8 cellular contexts compared by ENCODE assay signal in genomic region chr12:48813464-48814312, GRCh38. TPM values are rescaled to one million over a fixed set of nuclear protein-coding genes. Genes with fewer than 3 reads are reported as not detected.
DNase-seq lines count a peak whose midpoint lies in the region; ATAC-seq and TF ChIP-seq lines count a peak whose summit lies in the region.

No MANE protein-coding gene starts in this region.

- ATAC-seq in T-cell (replicated peaks in 1 of 4) (no peak), foreskin keratinocyte (no peak), GM18502 (IDR thresholded peaks at IDR 0.05; ENCODE audit: poor library complexity, unreplicated experiment) (no peak), HG02870 (IDR thresholded peaks at IDR 0.05; ENCODE audit: unreplicated experiment) (no peak)

- peak overlapping the region; percentile 87 for H3K4me3 ChIP-seq in GM12865 (ENCODE audit: low read depth, low read length)
- H3K4me3 ChIP-seq in retinal pigment epithelial cell (ENCODE audit: low read length), result peak overlapping the region; percentile 65

- DNase-seq in GM12865 (ENCODE audit: low read depth) (no peak), T-cell (no peak), foreskin keratinocyte (no peak), retinal pigment epithelial cell (ENCODE audit: low read depth) (no peak), GM13977 (ENCODE audit: low spot score) (no peak)
- DNase-seq in stimulated activated CD4-positive, alpha-beta T cell treated with anti-CD3 and anti-CD28 coated beads, Interleukin-4, amount 100 ng/mL, for 4 hours, result no peak

- H3K4me3 Mint-ChIP-seq in T-cell, result peak overlapping the region; percentile 84 to 91 (median 89)

- TF ChIP-seq CTCF in GM12865 (IDR thresholded peaks at IDR 0.05; ENCODE audit: insufficient read depth, low read depth, low read length, missing control alignments) (no peak), foreskin keratinocyte (conservative IDR thresholded peaks at IDR 0.05) (peak; percentile 2), retinal pigment epithelial cell (conservative IDR thresholded peaks at IDR 0.05; ENCODE audit: low read depth, low read length) (peak; percentile 15), GM13977 (IDR thresholded peaks at IDR 0.05; ENCODE audit: extremely low read depth, insufficient read depth, missing control alignments) (no peak)

- H3K27ac Mint-ChIP-seq in T-cell, result peak overlapping the region; percentile 78

- POLR2A ChIA-PET in T-cell (lab: Charles Lee), result no interaction called here

- no peaks in the 10 kb centered on the region for H3K4me1 ChIP-seq in foreskin keratinocyte

- H3K27me3 ChIP-seq in foreskin keratinocyte, result no peaks in the 10 kb centered on the region

- CTCF ChIA-PET in T-cell (lab: Charles Lee), result no interaction called here

- in situ Hi-C loops in GM13977 (cut with MboI; ENCODE audit: low pct_unique_long_range_greater_than_20kb, low sequenced_read_pairs, unreplicated experiment), result no loop called here

- H3K27me3 Mint-ChIP-seq in T-cell, result peaks cover 0 to 4% of the 10 kb centered on the region in 2 donors

- H3K4me1 Mint-ChIP-seq in T-cell, result peaks cover 25 to 36% (median 29%) of the 10 kb centered on the region in 3 donors

- H3K27ac ChIP-seq in foreskin keratinocyte, result peak overlapping the region; percentile 48

- H3K36me3 Mint-ChIP-seq in T-cell, result no peaks in the 10 kb centered on the region

- H3K9me3 Mint-ChIP-seq in T-cell, result no peaks in the 10 kb centered on the region

RNA-seq across cellular contexts. Expression of gene CACNB3, which starts 4.6 kb away (rescaled TPM):
- total RNA-seq in T-cell, result 10 to 100 TPM in 2 of 5 donors, 1 to 10 TPM in 3; 4.3 to 12.4 (median 8.9) TPM
- total RNA-seq in foreskin keratinocyte, result 26.7 and 29.8 TPM in 2 replicates
- polyA plus RNA-seq in foreskin keratinocyte, result 22.1 and 26.3 TPM in 2 replicates

RNA-seq across cellular contexts. Expression of gene ADCY6, which starts 24.8 kb away (rescaled TPM):
- under 1 TPM in 4 of 5 donors, not detected in 1; 0.10 to 0.76 (median 0.66) TPM for total RNA-seq in T-cell
- total RNA-seq in foreskin keratinocyte, result 10.3 and 12.5 TPM in 2 replicates
- 6.4 TPM in 2 replicates for polyA plus RNA-seq in foreskin keratinocyte

RNA-seq across cellular contexts. Expression of gene DDX23, which starts 38.3 kb away (rescaled TPM):
- 100 to 1,000 TPM in 3 of 5 donors, 10 to 100 TPM in 2; 86.8 to 158 (median 144) TPM for total RNA-seq in T-cell
- total RNA-seq in foreskin keratinocyte, result 75.8 and 81.9 TPM in 2 replicates
- 43.2 and 49.7 TPM in 2 replicates for polyA plus RNA-seq in foreskin keratinocyte

RNA-seq across cellular contexts. Expression of gene RND1, which starts 52.0 kb away (rescaled TPM):
- total RNA-seq in T-cell (10 to 100 TPM in 1 of 5 donors, 1 to 10 TPM in 4; 2.6 to 10.5 (median 5.0) TPM), foreskin keratinocyte (0.07 and 0.11 TPM in 2 replicates)
- polyA plus RNA-seq in foreskin keratinocyte, result 0.10 and 0.11 TPM in 2 replicates

Comparison
In these comparisons a context has a peak if more than half of its experiments do, and no peak if none do; other contexts are left out.
1. CTCF ChIP-seq: peak in foreskin keratinocyte (single experiment) and retinal pigment epithelial cell (single experiment); none in GM12865 (single experiment) and GM13977 (single experiment).